Comparison of ENCODE assay signal across 9 cellular contexts in genomic region chr3:157436583-157437300, GRCh38. TPM values are rescaled to one million over a fixed set of nuclear protein-coding genes. Genes with fewer than 3 reads are reported as not detected.
DNase-seq lines count a peak whose midpoint lies in the region; FAIRE-seq and TF ChIP-seq lines count a peak whose summit lies in the region.
"Had no signal": no experiment of that assay in that cellular context is flagged by ENCODE, and none has a peak within 500 bp of the region (broad histone marks: within the 10 kb centered on the region; RNA-seq: fewer than 3 reads in every experiment).

PTX3 (plus strand) TSS chr3:157436850; CDS start chr3:157436934, 84 bp downstream.

- no peak for TF ChIP-seq POLR2A in breast epithelium (IDR thresholded peaks at IDR 0.05)

- peaks cover 0 to 6% of the 10 kb centered on the region in 2 donors for H3K4me1 ChIP-seq in breast epithelium
- peaks cover 11% of the 10 kb centered on the region for H3K4me1 ChIP-seq in keratinocyte (ENCODE audit: control insufficient read depth, extremely low read depth, insufficient read depth, low read length)

- no peaks in the 10 kb centered on the region for H3K36me3 ChIP-seq in breast epithelium
- no peaks in the 10 kb centered on the region for H3K36me3 ChIP-seq in keratinocyte (ENCODE audit: control insufficient read depth in 2 of 2, extremely low read depth in 1 of 2, insufficient read depth in 2 of 2, low read length in 2 of 2)

- H2AFZ ChIP-seq in keratinocyte (ENCODE audit: control insufficient read depth, low read length), result peak within 1 kb of the TSS; percentile 54

- H3K4me2 ChIP-seq in keratinocyte (ENCODE audit: control insufficient read depth, extremely low read depth, insufficient read depth, low read depth, low read length), result peak within 1 kb of the TSS; percentile 66

- FAIRE-seq in keratinocyte (lab: Jason Lieb, UNC), result no peak

- H3K27ac ChIP-seq in breast epithelium, result peak within 1 kb of the TSS in 1 of 2 donors; percentile 66
- H3K27ac ChIP-seq in keratinocyte (ENCODE audit: control insufficient read depth, insufficient read depth, low read length), result no peak within 1 kb of the TSS

- TF ChIP-seq CTCF in breast epithelium (IDR thresholded peaks at IDR 0.05), result no peak
- TF ChIP-seq CTCF in keratinocyte (optimal IDR thresholded peaks at IDR 0.05 in 1 of 3, IDR thresholded peaks at IDR 0.05 in 1 of 3, conservative IDR thresholded peaks at IDR 0.05 in 1 of 3; ENCODE audit: extremely low read depth in 1 of 3, insufficient read depth in 2 of 3, low read length in 3 of 3), result no peak
- no peak for TF ChIP-seq CTCF in GM13976 (IDR thresholded peaks at IDR 0.05; ENCODE audit: borderline replicate concordance, control extremely low read depth, extremely low read depth, insufficient read depth, missing control alignments)

- intact Hi-C loops in breast epithelium (cut with DNase I; ENCODE audit: low total_unique reads), result no loop called here

- H3K79me2 ChIP-seq in keratinocyte (ENCODE audit: control insufficient read depth, insufficient read depth, low read length), result no peaks in the 10 kb centered on the region

- dilution Hi-C loops in keratinocyte (cut with MboI; ENCODE audit: extremely low pct_ligation_motif_present, low sequenced_read_pairs), result no loop called here

- H3K27me3 ChIP-seq in breast epithelium (no peaks in the 10 kb centered on the region), keratinocyte (ENCODE audit: control insufficient read depth, extremely low read depth, insufficient read depth, low read length) (peaks cover 8% of the 10 kb centered on the region)

- peak within 1 kb of the TSS; percentile 18 for H3K9ac ChIP-seq in keratinocyte (ENCODE audit: control insufficient read depth, extremely low read depth, insufficient read depth, low read length)

- in situ Hi-C loops in GM13976 (cut with MboI; ENCODE audit: low sequenced_read_pairs, unreplicated experiment), result no loop called here

- H3K9me1 ChIP-seq in keratinocyte (ENCODE audit: control insufficient read depth, extremely low read depth, insufficient read depth, low read length), result no peaks in the 10 kb centered on the region

- H4K20me1 ChIP-seq in keratinocyte (ENCODE audit: control insufficient read depth, extremely low read depth, insufficient read depth, low read length), result no peaks in the 10 kb centered on the region

- H3K9me3 ChIP-seq in breast epithelium (no peaks in the 10 kb centered on the region), keratinocyte (ENCODE audit: control insufficient read depth, low read depth, low read length) (no peaks in the 10 kb centered on the region)

- DNase-seq in NCI-H460 (ENCODE audit: extremely low read depth, low read depth) (no peak), breast epithelium (ENCODE audit: low spot score in 2 of 2) (peak in 1 of 2 donors; percentile 20), keratinocyte (ENCODE audit: low read depth, low spot score) (no peak), smooth muscle cell of the brain vasculature (ENCODE audit: low read depth, low spot score) (peak; percentile 36), GM13976 (ENCODE audit: low spot score) (no peak), NCI-H2196 treated with DMSO at 0.1 percent for 48 hours (lab: John Stamatoyannopoulos, UW; ENCODE audit: unreplicated experiment) (no peak)
- no peak for DNase-seq in stimulated activated CD4-positive, alpha-beta T cell treated with anti-CD3 and anti-CD28 coated beads, Interleukin-2, amount 100 ng/mL, for 48 hours

- H3K4me3 ChIP-seq in GM08714 (ENCODE audit: low read length) (peak within 1 kb of the TSS; percentile 35; the same call in 1 of the 2 replicates), breast epithelium (peak within 1 kb of the TSS; percentile 57 to 82 (median 61)), keratinocyte (ENCODE audit: control insufficient read depth in 2 of 3, extremely low read depth in 1 of 3, insufficient read depth in 2 of 3, low read depth in 1 of 3, low read length in 3 of 3) (peak within 1 kb of the TSS; percentile 5 to 56 (median 44))

RNA-seq across cellular contexts. Expression of gene PTX3, which starts in this region (rescaled TPM):
- total RNA-seq in NCI-H460 (2014; rRNA removed; shearing (Covaris generic)), result 16.1 and 23.8 TPM in 2 replicates
- polyA plus RNA-seq in NCI-H460 (2014; cell fraction: nucleus; rRNA removed), result 3.8 and 10.2 TPM in 2 replicates
- total RNA-seq in breast epithelium, result 10 to 100 TPM; 10.1 to 94.1 (median 36.9) TPM
- polyA plus RNA-seq in keratinocyte, result 0.13 to 0.16 TPM (median 0.14 TPM) in 3 replicates
- polyA plus RNA-seq in keratinocyte (2011; ENCODE audit: low read depth), result not detected
- 0.04 and 0.09 TPM in 2 replicates for polyA plus RNA-seq in keratinocyte (2011; cell fraction: cytosol; rRNA removed)
- 0.05 and 0.31 TPM in 2 replicates for polyA plus RNA-seq in keratinocyte (2011; cell fraction: nucleus; rRNA removed)
- 0.06 TPM in 1 of 2 replicates, not detected in the other for polyA plus RNA-seq in keratinocyte (2012; ENCODE audit: low replicate concordance)
- polyA minus RNA-seq in keratinocyte, result 0.16 TPM in 1 of 3 replicates, not detected in the others
- polyA minus RNA-seq in keratinocyte (2011; cell fraction: cytosol; rRNA and poly(A)+ RNA removed), result not detected
- polyA minus RNA-seq in keratinocyte (2011; cell fraction: nucleus; rRNA and poly(A)+ RNA removed), result not detected in 2 replicates
- total RNA-seq: T-helper 1 cell treated with Interleukin-12 subunit alpha and Interleukin-12 subunit beta and Interleukin-4 antibody, amounts not matched to agents 30 ng/mL and 1 ng/mL, for 36 hours had no signal
